1 cellular context compared by ENCODE assay signal in genomic region chr1:62384276-62385005, GRCh38.
TF ChIP-seq lines count a peak whose summit lies in the region.

No MANE protein-coding gene starts in this region.

TF ChIP-seq in SK-N-SH treated with all-trans-retinoic acid at 6 μM for 48 hours, 23 proteins besides CTCF, POLR2A, EP300 and RAD21 (continued from another document):
- peak; percentile 65; the same call in 1 of the 2 replicates for TF ChIP-seq CREB5 (CRISPR knock-in tag; IDR thresholded peaks at IDR 0.05; ENCODE audit: low read depth)
- TF ChIP-seq, protein P1, sequence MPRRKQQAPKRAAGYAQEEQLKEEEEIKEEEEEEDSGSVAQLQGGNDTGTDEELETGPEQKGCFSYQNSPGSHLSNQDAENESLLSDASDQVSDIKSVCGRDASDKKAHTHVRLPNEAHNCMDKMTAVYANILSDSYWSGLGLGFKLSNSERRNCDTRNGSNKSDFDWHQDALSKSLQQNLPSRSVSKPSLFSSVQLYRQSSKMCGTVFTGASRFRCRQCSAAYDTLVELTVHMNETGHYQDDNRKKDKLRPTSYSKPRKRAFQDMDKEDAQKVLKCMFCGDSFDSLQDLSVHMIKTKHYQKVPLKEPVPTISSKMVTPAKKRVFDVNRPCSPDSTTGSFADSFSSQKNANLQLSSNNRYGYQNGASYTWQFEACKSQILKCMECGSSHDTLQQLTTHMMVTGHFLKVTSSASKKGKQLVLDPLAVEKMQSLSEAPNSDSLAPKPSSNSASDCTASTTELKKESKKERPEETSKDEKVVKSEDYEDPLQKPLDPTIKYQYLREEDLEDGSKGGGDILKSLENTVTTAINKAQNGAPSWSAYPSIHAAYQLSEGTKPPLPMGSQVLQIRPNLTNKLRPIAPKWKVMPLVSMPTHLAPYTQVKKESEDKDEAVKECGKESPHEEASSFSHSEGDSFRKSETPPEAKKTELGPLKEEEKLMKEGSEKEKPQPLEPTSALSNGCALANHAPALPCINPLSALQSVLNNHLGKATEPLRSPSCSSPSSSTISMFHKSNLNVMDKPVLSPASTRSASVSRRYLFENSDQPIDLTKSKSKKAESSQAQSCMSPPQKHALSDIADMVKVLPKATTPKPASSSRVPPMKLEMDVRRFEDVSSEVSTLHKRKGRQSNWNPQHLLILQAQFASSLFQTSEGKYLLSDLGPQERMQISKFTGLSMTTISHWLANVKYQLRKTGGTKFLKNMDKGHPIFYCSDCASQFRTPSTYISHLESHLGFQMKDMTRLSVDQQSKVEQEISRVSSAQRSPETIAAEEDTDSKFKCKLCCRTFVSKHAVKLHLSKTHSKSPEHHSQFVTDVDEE (CRISPR knock-in tag; IDR thresholded peaks at IDR 0.05) = peak; percentile 66
- TF ChIP-seq ZNF70 (CRISPR knock-in tag; IDR thresholded peaks at IDR 0.05) = no peak
- TF ChIP-seq TCF4 (CRISPR knock-in tag; IDR thresholded peaks at IDR 0.05; ENCODE audit: borderline replicate concordance) = peak; percentile 90
- no peak for TF ChIP-seq GLIS3 (CRISPR knock-in tag; IDR thresholded peaks at IDR 0.05)
- TF ChIP-seq OSR1 (CRISPR knock-in tag; IDR thresholded peaks at IDR 0.05) = no peak
- TF ChIP-seq ZNF8 (CRISPR knock-in tag; IDR thresholded peaks at IDR 0.05) = no peak
- no peak for TF ChIP-seq RARB (CRISPR knock-in tag; IDR thresholded peaks at IDR 0.05)
- no peak for TF ChIP-seq ARNTL (CRISPR knock-in tag; IDR thresholded peaks at IDR 0.05; ENCODE audit: borderline replicate concordance, low read depth)
- TF ChIP-seq ESRRG (CRISPR knock-in tag; IDR thresholded peaks at IDR 0.05) = no peak
- TF ChIP-seq ISL1 (CRISPR knock-in tag; IDR thresholded peaks at IDR 0.05) = peak; percentile 76
- TF ChIP-seq SNAI2 (CRISPR knock-in tag; IDR thresholded peaks at IDR 0.05) = peak; percentile 50; the same call in 1 of the 2 replicates
- TF ChIP-seq CSRNP3 (CRISPR knock-in tag; IDR thresholded peaks at IDR 0.05) = no peak
- no peak for TF ChIP-seq ZC3H10 (CRISPR knock-in tag; IDR thresholded peaks at IDR 0.05)
TF ChIP-seq in SK-N-SH treated with all-trans-retinoic acid at 6 μM for 48 hours: peak in this region for 5.
